ENCODE assay signal across 1 cellular context in genomic region chr3:8445861-8446260, GRCh38.
TF ChIP-seq lines count a peak whose summit lies in the region.

No MANE protein-coding gene starts in this region.

TF ChIP-seq in HepG2, 621 proteins besides CTCF, POLR2A, EP300 and RAD21 (continued from another document):
- TF ChIP-seq PBX2 (CRISPR knock-in tag; IDR thresholded peaks at IDR 0.05), result no peak
- no peak for TF ChIP-seq ZNF772 (CRISPR knock-in tag; IDR thresholded peaks at IDR 0.05)
- no peak for TF ChIP-seq GFI1 (CRISPR knock-in tag; IDR thresholded peaks at IDR 0.05; ENCODE audit: borderline replicate concordance)
- TF ChIP-seq ZNF83 (CRISPR knock-in tag; IDR thresholded peaks at IDR 0.05; ENCODE audit: borderline replicate concordance), result no peak
- TF ChIP-seq AFF4 (CRISPR knock-in tag; IDR thresholded peaks at IDR 0.05), result no peak
